In genomic region chr17:40111221-40112128, GRCh38 we compare ENCODE assay signal across 1 cellular context.
TF ChIP-seq lines count a peak whose summit lies in the region.

No MANE protein-coding gene starts in this region.

TF ChIP-seq in liver, 16 proteins besides CTCF, POLR2A, EP300 and RAD21 (continued from another document):
- peak; percentile 86 for TF ChIP-seq MAX (IDR thresholded peaks at IDR 0.05)
- no peak for TF ChIP-seq FOXA2 (IDR thresholded peaks at IDR 0.05)
- peak; percentile 8 for TF ChIP-seq YY1 (IDR thresholded peaks at IDR 0.05)
- TF ChIP-seq HNF4A (conservative IDR thresholded peaks at IDR 0.05): peak; percentile 76 to 83
- TF ChIP-seq GABPA (IDR thresholded peaks at IDR 0.05 in 1 of 2, conservative IDR thresholded peaks at IDR 0.05 in 1 of 2): peak; percentile 20 to 66
- TF ChIP-seq RXRA (IDR thresholded peaks at IDR 0.05): peak; percentile 69 to 87
- peak; percentile 14 to 25 for TF ChIP-seq JUND (IDR thresholded peaks at IDR 0.05)
